Comparison of ENCODE assay signal across 1 cellular context in the genomic region with DNA sequence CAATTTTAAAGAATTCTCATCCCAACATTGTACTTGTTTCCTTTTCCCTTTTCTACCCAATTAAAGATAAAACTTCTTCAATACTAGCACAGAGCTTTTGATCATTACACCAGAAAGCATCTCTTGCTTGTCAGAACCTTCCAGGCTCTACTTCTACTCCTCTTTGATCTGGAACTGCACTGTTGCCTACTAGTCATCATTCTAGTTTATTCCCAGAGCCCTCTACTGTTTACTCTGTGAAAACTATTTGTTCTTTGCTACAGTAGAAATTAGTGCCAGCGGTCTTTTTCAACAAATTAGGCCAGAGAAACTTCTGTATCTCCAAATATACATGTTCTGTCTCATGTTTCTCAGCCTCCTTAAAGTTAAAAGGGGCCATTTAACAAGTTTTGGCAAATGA.
TF ChIP-seq lines count a peak whose summit lies in the region.

No MANE protein-coding gene starts in this region.

TF ChIP-seq in HepG2, 621 proteins besides CTCF, POLR2A, EP300 and RAD21:
- TF ChIP-seq BATF2 (CRISPR knock-in tag; IDR thresholded peaks at IDR 0.05), result no peak
- TF ChIP-seq ZNF260 (CRISPR knock-in tag; IDR thresholded peaks at IDR 0.05; ENCODE audit: borderline replicate concordance, low read depth), result no peak
- TF ChIP-seq ZNF17 (CRISPR knock-in tag; IDR thresholded peaks at IDR 0.05), result no peak
- TF ChIP-seq ZNF530 (CRISPR knock-in tag; IDR thresholded peaks at IDR 0.05; ENCODE audit: low read depth), result no peak
- TF ChIP-seq ZNF446 (CRISPR knock-in tag; IDR thresholded peaks at IDR 0.05), result no peak
- TF ChIP-seq MED8 (CRISPR knock-in tag; IDR thresholded peaks at IDR 0.05; ENCODE audit: insufficient replicate concordance), result no peak
- no peak for TF ChIP-seq ESRRA (CRISPR knock-in tag; IDR thresholded peaks at IDR 0.05; ENCODE audit: low read depth)
